In genomic region chr4:35897808-35898207, GRCh38 we compare ENCODE assay signal across 29 cellular contexts.
"Had no signal": no experiment of that assay in that cellular context is flagged by ENCODE, and none has a peak within 500 bp of the region (broad histone marks: within the 10 kb centered on the region; RNA-seq: fewer than 3 reads in every experiment).

No MANE protein-coding gene starts in this region.

- ATAC-seq: stimulated activated effector memory CD8-positive, alpha-beta T cell treated with anti-CD3 and anti-CD28 coated beads, Interleukin-12 subunit alpha, Interleukin-12 subunit beta, amount 100 ng/mL, for 72 hours; stimulated activated memory B cell treated with anti-CD40 and anti-IgM and Interleukin-4, amounts not matched to agents 10 μg/mL and 1 μg/mL and 100 μg/mL, for 72 hours; stimulated activated naive B cell treated with anti-CD40 and anti-IgM and Interleukin-4, amounts not matched to agents 10 μg/mL and 1 μg/mL and 100 μg/mL, for 72 hours; stimulated activated naive CD8-positive, alpha-beta T cell treated with anti-CD3 and anti-CD28 coated beads, Interleukin-15, amount 100 ng/mL, for 72 hours; stimulated activated naive CD8-positive, alpha-beta T cell treated with anti-CD3 and anti-CD28 coated beads, Interleukin-15, Interleukin-2, amounts not matched to agents 100 U/mL and 50 U/mL, for 24 hours; upper lobe of right lung had no signal

- FAIRE-seq: urothelium cell line had no signal

- H3K4me1 ChIP-seq: stomach, suprapubic skin, testis, thyroid gland, tibial artery, tibial nerve, transverse colon, upper lobe of left lung, upper lobe of right lung, uterus, vagina had no signal

- H3K27ac Mint-ChIP-seq: stimulated activated effector memory CD8-positive, alpha-beta T cell treated with anti-CD3 and anti-CD28 coated beads, Interleukin-12 subunit alpha, Interleukin-12 subunit beta, amount 100 ng/mL, for 72 hours; stimulated activated memory B cell treated with anti-CD40 and anti-IgM and Interleukin-4, amounts not matched to agents 10 μg/mL and 1 μg/mL and 100 μg/mL, for 72 hours; stimulated activated naive B cell treated with anti-CD40 and anti-IgM and Interleukin-4, amounts not matched to agents 10 μg/mL and 1 μg/mL and 100 μg/mL, for 72 hours; stimulated activated naive CD8-positive, alpha-beta T cell treated with anti-CD3 and anti-CD28 coated beads, Interleukin-15, amount 100 ng/mL, for 72 hours; stimulated activated naive CD8-positive, alpha-beta T cell treated with anti-CD3 and anti-CD28 coated beads, Interleukin-15, Interleukin-2, amounts not matched to agents 100 ng/mL and 50 ng/mL, for 24 hours; type B pancreatic cell had no signal

- H3K27me3 ChIP-seq: stomach, suprapubic skin, testis, thyroid gland, tibial artery, tibial nerve, transverse colon, upper lobe of left lung, upper lobe of right lung, uterus, vagina had no signal

- H3K9me3 Mint-ChIP-seq: stimulated activated effector memory CD8-positive, alpha-beta T cell treated with anti-CD3 and anti-CD28 coated beads, Interleukin-12 subunit alpha, Interleukin-12 subunit beta, amount 100 ng/mL, for 72 hours; stimulated activated naive B cell treated with anti-CD40 and anti-IgM and Interleukin-4, amounts not matched to agents 10 μg/mL and 1 μg/mL and 100 μg/mL, for 72 hours; stimulated activated naive CD8-positive, alpha-beta T cell treated with anti-CD3 and anti-CD28 coated beads, Interleukin-15, amount 100 ng/mL, for 72 hours; stimulated activated naive CD8-positive, alpha-beta T cell treated with anti-CD3 and anti-CD28 coated beads, Interleukin-15, Interleukin-2, amounts not matched to agents 100 ng/mL and 50 ng/mL, for 24 hours had no signal

- H3K36me3 ChIP-seq: stomach, suprapubic skin, thoracic aorta, thyroid gland, tibial artery, tibial nerve, transverse colon, upper lobe of left lung, upper lobe of right lung, uterus, vagina had no signal

- H3K4me3 Mint-ChIP-seq: stimulated activated effector memory CD8-positive, alpha-beta T cell treated with anti-CD3 and anti-CD28 coated beads, Interleukin-12 subunit alpha, Interleukin-12 subunit beta, amount 100 ng/mL, for 72 hours; stimulated activated memory B cell treated with anti-CD40 and anti-IgM and Interleukin-4, amounts not matched to agents 10 μg/mL and 1 μg/mL and 100 μg/mL, for 72 hours; stimulated activated naive B cell treated with anti-CD40 and anti-IgM and Interleukin-4, amounts not matched to agents 10 μg/mL and 1 μg/mL and 100 μg/mL, for 72 hours; stimulated activated naive CD8-positive, alpha-beta T cell treated with anti-CD3 and anti-CD28 coated beads, Interleukin-15, amount 100 ng/mL, for 72 hours; stimulated activated naive CD8-positive, alpha-beta T cell treated with anti-CD3 and anti-CD28 coated beads, Interleukin-15, Interleukin-2, amounts not matched to agents 100 ng/mL and 50 ng/mL, for 24 hours; type B pancreatic cell had no signal

- H3K4me3 ChIP-seq: stomach, suprapubic skin, testis, thoracic aorta, thyroid gland, tibial artery, tibial nerve, transverse colon, upper lobe of left lung, upper lobe of right lung, uterus, vagina had no signal

- H3K27ac ChIP-seq: stomach, suprapubic skin, testis, thoracic aorta, thyroid gland, tibial artery, tibial nerve, transverse colon, upper lobe of left lung, upper lobe of right lung, uterus, vagina had no signal

- H3K36me3 Mint-ChIP-seq: stimulated activated effector memory CD8-positive, alpha-beta T cell treated with anti-CD3 and anti-CD28 coated beads, Interleukin-12 subunit alpha, Interleukin-12 subunit beta, amount 100 ng/mL, for 72 hours; stimulated activated memory B cell treated with anti-CD40 and anti-IgM and Interleukin-4, amounts not matched to agents 10 μg/mL and 1 μg/mL and 100 μg/mL, for 72 hours; stimulated activated naive B cell treated with anti-CD40 and anti-IgM and Interleukin-4, amounts not matched to agents 10 μg/mL and 1 μg/mL and 100 μg/mL, for 72 hours; type B pancreatic cell had no signal

- H3K27me3 Mint-ChIP-seq: stimulated activated memory B cell treated with anti-CD40 and anti-IgM and Interleukin-4, amounts not matched to agents 10 μg/mL and 1 μg/mL and 100 μg/mL, for 72 hours had no signal

- H3K9me3 ChIP-seq: suprapubic skin, testis, thoracic aorta, thyroid gland, tibial artery, transverse colon, upper lobe of left lung, upper lobe of right lung, uterus, vagina had no signal

- DNase-seq: stimulated activated CD4-positive, alpha-beta T cell treated with anti-CD3 and anti-CD28 coated beads, Interleukin-2, amount 100 ng/mL, for 48 hours; stimulated activated CD4-positive, alpha-beta T cell treated with anti-CD3 and anti-CD28 coated beads, Interleukin-4, amount 100 ng/mL, for 1 hour; stimulated activated CD4-positive, alpha-beta T cell treated with anti-CD3 and anti-CD28 coated beads, Interleukin-4, amount 100 ng/mL, for 24 hours; stimulated activated CD4-positive, alpha-beta T cell treated with anti-CD3 and anti-CD28 coated beads, Interleukin-4, amount 100 ng/mL, for 4 hours; stimulated activated CD8-positive, alpha-beta memory T cell treated with anti-CD3 and anti-CD28 coated beads, Interleukin-4, amount 100 ng/mL, for 48 hours; stimulated activated naive B cell treated with anti-CD40 and anti-IgM and Interleukin-4, amounts not matched to agents 10 μg/mL and 1 μg/mL and 100 μg/mL, for 72 hours; stimulated activated naive CD4-positive, alpha-beta T cell; stimulated activated naive CD4-positive, alpha-beta T cell treated with Interleukin-2 at 50 U/mL for 16 hours; stimulated activated naive CD8-positive, alpha-beta T cell treated with anti-CD3 and anti-CD28 coated beads, Interleukin-15, amount 100 ng/mL, for 72 hours; stimulated activated naive CD8-positive, alpha-beta T cell treated with anti-CD3 and anti-CD28 coated beads, Interleukin-15, Interleukin-2, amounts not matched to agents 100 U/mL and 50 U/mL, for 24 hours; stomach; substantia nigra; testis; thyroid gland; tibial artery; transverse colon; trophoblast cell; upper lobe of left lung; upper lobe of right lung; uterus had no signal

- H3K4me1 Mint-ChIP-seq: stimulated activated effector memory CD8-positive, alpha-beta T cell treated with anti-CD3 and anti-CD28 coated beads, Interleukin-12 subunit alpha, Interleukin-12 subunit beta, amount 100 ng/mL, for 72 hours; stimulated activated memory B cell treated with anti-CD40 and anti-IgM and Interleukin-4, amounts not matched to agents 10 μg/mL and 1 μg/mL and 100 μg/mL, for 72 hours; stimulated activated naive B cell treated with anti-CD40 and anti-IgM and Interleukin-4, amounts not matched to agents 10 μg/mL and 1 μg/mL and 100 μg/mL, for 72 hours; stimulated activated naive CD8-positive, alpha-beta T cell treated with anti-CD3 and anti-CD28 coated beads, Interleukin-15, amount 100 ng/mL, for 72 hours had no signal
